Comparison of ENCODE assay signal across 8 cellular contexts in the genomic region with DNA sequence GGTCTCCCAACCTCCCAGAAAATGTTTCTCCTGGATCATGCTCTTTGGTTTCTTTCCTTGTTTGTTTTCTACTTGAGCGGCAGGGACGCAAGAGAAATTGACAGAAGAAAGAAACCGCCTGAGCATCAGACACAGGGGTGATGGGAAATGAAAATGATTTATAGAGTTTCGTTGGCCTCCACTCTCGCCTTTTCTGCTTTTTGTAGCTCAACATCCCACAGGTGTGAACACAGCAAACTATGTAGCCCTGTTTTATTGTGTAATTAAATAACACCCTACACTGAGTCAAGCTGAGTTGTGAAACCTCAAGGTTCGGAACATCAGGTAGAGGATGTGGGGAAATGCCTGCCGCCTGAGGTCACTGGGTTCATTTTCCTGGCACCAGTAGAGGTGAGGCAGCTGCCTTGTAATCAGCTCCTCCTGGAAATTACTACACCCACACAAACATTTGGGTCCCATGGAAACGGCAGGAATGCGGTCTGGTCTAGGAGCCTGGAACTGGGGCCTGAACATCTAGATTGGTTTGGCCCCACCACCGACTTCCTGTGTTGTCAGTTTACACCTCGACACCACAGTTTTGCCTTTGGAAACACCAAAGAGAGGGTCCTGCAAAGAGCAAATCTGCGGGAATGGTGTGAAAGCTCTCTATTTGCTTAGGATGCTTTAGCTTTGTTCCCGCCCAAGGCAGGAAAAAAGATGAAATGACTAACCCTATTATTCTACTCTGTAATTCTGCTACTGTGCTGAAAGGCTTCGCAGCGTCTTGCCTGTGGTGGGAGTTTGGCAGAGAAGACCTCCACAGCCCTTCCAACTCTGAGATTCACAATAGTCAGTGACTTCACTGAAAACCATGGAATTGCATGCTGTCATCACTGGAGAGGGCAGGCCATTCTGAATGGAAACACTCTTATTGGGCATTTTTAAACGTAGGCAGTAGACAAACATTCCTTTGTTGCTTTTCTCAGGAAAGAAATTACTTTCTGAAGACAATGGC. TPM values are rescaled to one million over a fixed set of nuclear protein-coding genes. Genes with fewer than 3 reads are reported as not detected.
DNase-seq lines count a peak whose midpoint lies in the region; ATAC-seq and TF ChIP-seq lines count a peak whose summit lies in the region.

No MANE protein-coding gene starts in this region.

- ATAC-seq in mucosa of descending colon (peak; percentile 95), HG03045 (IDR thresholded peaks at IDR 0.05; ENCODE audit: unreplicated experiment) (no peak), GM19035 (IDR thresholded peaks at IDR 0.05; ENCODE audit: unreplicated experiment) (no peak)

- DNase-seq in COLO668 (lab: John Stamatoyannopoulos, UW; ENCODE audit: unreplicated experiment) (peak; percentile 43), LoVo (ENCODE audit: low spot score) (peak; percentile 66), dermis blood vessel endothelial cell (peak; percentile 93), mucosa of descending colon (peak; percentile 45 to 74 (median 49)), GF-D8 (lab: John Stamatoyannopoulos, UW) (no peak), cerebellar nuclear complex (lab: John Stamatoyannopoulos, UW) (no peak)

- no peaks in the 10 kb centered on the region for H3K9me3 ChIP-seq in mucosa of descending colon

- TF ChIP-seq CTCF in mucosa of descending colon (IDR thresholded peaks at IDR 0.05), result no peak

- H3K4me3 ChIP-seq in mucosa of descending colon, result no peak overlapping the region

- H3K36me3 ChIP-seq in mucosa of descending colon (ENCODE audit: low read depth), result no peaks in the 10 kb centered on the region

- peaks cover 7% of the 10 kb centered on the region for H3K4me1 ChIP-seq in mucosa of descending colon (ENCODE audit: low read depth)

- intact Hi-C loops in mucosa of descending colon (cut with DNase I, micrococcal nuclease), result no loop called here

RNA-seq across cellular contexts. Expression of a gene that starts 53.0 kb away (rescaled TPM):
- 3.1 and 3.8 TPM in 2 replicates for total RNA-seq in dermis blood vessel endothelial cell
- 10 to 100 TPM in 1 of 3 donors, 1 to 10 TPM in 2; 5.6 to 13.8 (median 9.0) TPM for total RNA-seq in mucosa of descending colon

RNA-seq across cellular contexts. Expression of a gene that starts 53.1 kb away (rescaled TPM):
- total RNA-seq in dermis blood vessel endothelial cell (15.1 and 23.4 TPM in 2 replicates), mucosa of descending colon (10 to 100 TPM; 10.0 to 13.6 (median 12.7) TPM)

Comparison
In these comparisons a context has a peak if more than half of its experiments do, and no peak if none do; other contexts are left out.
1. DNase-seq: peak in COLO668 (single experiment), LoVo (single experiment), dermis blood vessel endothelial cell (single experiment) and mucosa of descending colon (3 of 3); none in GF-D8 (single experiment) and cerebellar nuclear complex (0 of 2).